ENCODE assay signal across 11 cellular contexts in the genomic region with DNA sequence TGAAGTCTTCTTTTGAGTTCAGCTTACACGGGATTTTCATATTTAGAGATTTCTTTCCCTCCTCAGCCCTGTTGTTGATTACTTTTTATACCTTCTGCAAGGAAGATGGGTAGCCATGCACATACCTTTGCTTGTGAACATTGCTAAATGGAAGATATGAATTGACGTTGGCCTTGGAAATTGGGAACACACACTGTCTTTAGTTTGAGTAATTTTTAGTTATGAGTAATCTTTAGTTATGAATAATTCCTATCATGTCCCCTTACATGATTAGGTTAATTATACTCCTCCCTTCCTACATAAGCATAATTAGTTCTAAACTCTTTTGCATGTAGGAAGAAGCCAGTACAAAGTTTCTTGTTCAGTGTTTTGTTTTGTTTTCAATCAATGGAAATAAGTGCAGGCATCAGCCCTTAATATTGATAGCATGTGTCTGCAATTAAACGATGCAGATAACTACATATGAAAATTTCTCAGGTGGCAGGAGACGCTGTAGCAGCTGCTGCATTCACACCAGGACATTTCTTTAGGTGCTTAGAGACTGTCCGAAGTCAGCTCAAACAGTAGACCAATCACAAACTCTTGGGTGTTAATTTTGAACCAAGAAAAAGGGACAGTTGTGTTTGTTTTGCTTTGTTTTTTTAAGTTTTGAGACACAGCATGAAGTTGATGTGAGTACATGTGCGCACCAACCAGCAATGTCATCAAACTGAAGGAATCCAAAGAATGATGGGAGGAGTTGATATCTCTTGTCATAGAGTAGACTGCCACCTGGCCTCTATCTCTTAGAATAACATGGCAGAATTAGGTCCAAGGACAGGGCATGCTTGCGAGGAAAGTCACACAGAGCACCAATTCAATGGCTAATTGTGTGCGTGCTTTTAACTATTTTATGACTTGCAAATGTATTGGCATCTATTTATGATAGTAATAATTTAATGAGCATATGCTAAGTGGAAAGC. TPM values are rescaled to one million over a fixed set of nuclear protein-coding genes. Genes with fewer than 3 reads are reported as not detected.
DNase-seq lines count a peak whose midpoint lies in the region; ATAC-seq and TF ChIP-seq lines count a peak whose summit lies in the region.
"Had no signal": no experiment of that assay in that cellular context is flagged by ENCODE, and none has a peak within 500 bp of the region (broad histone marks: within the 10 kb centered on the region; RNA-seq: fewer than 3 reads in every experiment).

No MANE protein-coding gene starts in this region.

- no peaks in the 10 kb centered on the region for H3F3A ChIP-seq in GM23248 (ENCODE audit: insufficient read depth)

- intact Hi-C loops in breast epithelium (cut with DNase I; ENCODE audit: low total_unique reads) = no loop called here

- peak; percentile 67 for DNase-seq in GM23248
- DNase-seq in astrocyte of the hippocampus (ENCODE audit: low read depth, low spot score) = peak; percentile 58
- peak; percentile 63 for DNase-seq in kidney tubule cell (ENCODE audit: low spot score)
- DNase-seq in NCI-H1694 treated with DMSO at 0.1 percent for 48 hours (lab: John Stamatoyannopoulos, UW) = no peak
- DNase-seq in breast epithelium (ENCODE audit: low spot score in 2 of 2) = no peak
- no peak for DNase-seq in ecto neural progenitor cell (ENCODE audit: low spot score)
- DNase-seq: NCI-H1105 treated with DMSO at 0.1 percent for 48 hours, tibial artery had no signal

- peak overlapping the region; percentile 10 for H3K4me2 ChIP-seq in GM23248 (ENCODE audit: unreplicated experiment)

- no peaks in the 10 kb centered on the region for H3K27me3 ChIP-seq in GM23248 (replicated peaks; ENCODE audit: insufficient read depth)
- no peaks in the 10 kb centered on the region for H3K27me3 ChIP-seq in breast epithelium
- H3K27me3 ChIP-seq: neutrophil, tibial artery had no signal

- no peaks in the 10 kb centered on the region for H4K20me1 ChIP-seq in GM23248 (ENCODE audit: insufficient read depth)

- H3K36me3 ChIP-seq in GM23248 (ENCODE audit: low read depth) (peaks cover 20% of the 10 kb centered on the region), breast epithelium (no peaks in the 10 kb centered on the region)

- ATAC-seq in GM18870 (IDR thresholded peaks at IDR 0.05; ENCODE audit: unreplicated experiment) = no peak

- no peaks in the 10 kb centered on the region for H3K79me2 ChIP-seq in GM23248 (ENCODE audit: insufficient read depth)

- no peak overlapping the region for H2AFZ ChIP-seq in GM23248

- H3K4me3 ChIP-seq in GM23248 = no peak overlapping the region
- no peak overlapping the region for H3K4me3 ChIP-seq in breast epithelium
- H3K4me3 ChIP-seq: tibial artery had no signal

- in situ Hi-C loops in GM23248 (cut with MboI) = no loop called here

- H3K27ac ChIP-seq in C4-2B (no peak overlapping the region), GM23248 (no peak overlapping the region), breast epithelium (no peak overlapping the region)
- H3K27ac ChIP-seq: neutrophil, tibial artery had no signal

- H3K4me1 ChIP-seq in GM23248 (ENCODE audit: insufficient read depth) (peaks cover 4% of the 10 kb centered on the region), breast epithelium (no peaks in the 10 kb centered on the region)
- H3K4me1 ChIP-seq: tibial artery had no signal

- peaks cover 2% of the 10 kb centered on the region; the same call in 1 of the 2 replicates for H3K9me2 ChIP-seq in GM23248 (ENCODE audit: insufficient read depth)

- TF ChIP-seq CTCF in C4-2B (conservative IDR thresholded peaks at IDR 0.05) (peak; percentile 27), breast epithelium (IDR thresholded peaks at IDR 0.05) (no peak)

- no peak for TF ChIP-seq POLR2A in breast epithelium (IDR thresholded peaks at IDR 0.05)

- H3K9me3 ChIP-seq in GM23248 (ENCODE audit: low read depth) (no peaks in the 10 kb centered on the region), breast epithelium (no peaks in the 10 kb centered on the region)
- H3K9me3 ChIP-seq: neutrophil, tibial artery had no signal

- no peak overlapping the region for H3K9ac ChIP-seq in GM23248

- WGBS in GM23248 (ENCODE audit: low coverage in 1 of 2, low lambda C conversion rate in 2 of 2, missing lambda C conversion rate in 2 of 2), 2 experiments = 55 to 57% methylated on average over 8 of the region's 8 CpGs

RNA-seq across cellular contexts. Expression of gene SMARCA2, which starts 51.4 kb away (rescaled TPM):
- total RNA-seq in GM23248 (2014; rRNA removed; shearing (Covaris generic)) = 47.4 and 78.9 TPM in 2 replicates
- polyA plus RNA-seq in GM23248 (2016; fragmentation: Nextera tagmentation; extraction: Ambion mirVana) = 26.7 and 27.2 TPM in 2 replicates
- 100 to 1,000 TPM; 140 to 191 (median 142) TPM for total RNA-seq in breast epithelium

Comparison
In these comparisons a context has a peak if more than half of its experiments do, and no peak if none do; other contexts are left out.
1. DNase-seq: peak in GM23248 (single experiment), astrocyte of the hippocampus (single experiment) and kidney tubule cell (single experiment); none in NCI-H1694 treated with DMSO at 0.1 percent for 48 hours (single experiment), breast epithelium (0 of 2) and ecto neural progenitor cell (single experiment).